In the genomic region with DNA sequence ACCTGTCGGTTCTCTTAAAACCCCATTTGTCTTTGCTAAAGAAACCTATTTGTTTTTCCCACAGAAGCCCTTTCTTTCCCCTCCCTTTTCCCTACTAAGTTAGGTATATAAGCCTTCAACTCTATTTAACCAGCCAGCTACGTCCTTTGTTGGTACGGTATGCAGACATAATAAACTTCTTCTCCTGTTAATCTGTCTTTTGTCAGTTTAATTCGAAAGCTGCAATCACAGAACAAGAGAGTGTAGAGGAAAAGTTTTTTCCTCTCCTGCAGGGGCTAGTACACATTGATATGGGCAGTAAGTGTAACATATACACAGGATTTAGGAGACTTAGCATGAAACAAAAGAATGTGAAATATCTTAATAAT, we compare ENCODE assay signal across 1 cellular context.
A peak's percentile ranks its signal among the peaks of the same experiment; 100 is the strongest.
TF ChIP-seq lines count a peak whose summit lies in the region.

No MANE protein-coding gene starts in this region.

TF ChIP-seq in HepG2, 621 proteins besides CTCF, POLR2A, EP300 and RAD21:
- TF ChIP-seq, protein P1, sequence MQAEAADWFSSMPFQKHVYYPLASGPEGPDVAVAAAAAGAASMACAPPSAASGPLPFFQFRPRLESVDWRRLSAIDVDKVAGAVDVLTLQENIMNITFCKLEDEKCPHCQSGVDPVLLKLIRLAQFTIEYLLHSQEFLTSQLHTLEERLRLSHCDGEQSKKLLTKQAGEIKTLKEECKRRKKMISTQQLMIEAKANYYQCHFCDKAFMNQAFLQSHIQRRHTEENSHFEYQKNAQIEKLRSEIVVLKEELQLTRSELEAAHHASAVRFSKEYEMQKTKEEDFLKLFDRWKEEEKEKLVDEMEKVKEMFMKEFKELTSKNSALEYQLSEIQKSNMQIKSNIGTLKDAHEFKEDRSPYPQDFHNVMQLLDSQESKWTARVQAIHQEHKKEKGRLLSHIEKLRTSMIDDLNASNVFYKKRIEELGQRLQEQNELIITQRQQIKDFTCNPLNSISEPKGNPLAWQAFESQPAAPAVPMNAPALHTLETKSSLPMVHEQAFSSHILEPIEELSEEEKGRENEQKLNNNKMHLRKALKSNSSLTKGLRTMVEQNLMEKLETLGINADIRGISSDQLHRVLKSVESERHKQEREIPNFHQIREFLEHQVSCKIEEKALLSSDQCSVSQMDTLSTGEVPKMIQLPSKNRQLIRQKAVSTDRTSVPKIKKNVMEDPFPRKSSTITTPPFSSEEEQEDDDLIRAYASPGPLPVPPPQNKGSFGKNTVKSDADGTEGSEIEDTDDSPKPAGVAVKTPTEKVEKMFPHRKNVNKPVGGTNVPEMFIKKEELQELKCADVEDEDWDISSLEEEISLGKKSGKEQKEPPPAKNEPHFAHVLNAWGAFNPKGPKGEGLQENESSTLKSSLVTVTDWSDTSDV (CRISPR knock-in tag; IDR thresholded peaks at IDR 0.05): no peak
- no peak for TF ChIP-seq SOX13 (IDR thresholded peaks at IDR 0.05)
- TF ChIP-seq SOX13 (CRISPR knock-in tag; conservative IDR thresholded peaks at IDR 0.05 in 1 of 2, IDR thresholded peaks at IDR 0.05 in 1 of 2): peak in 1 of 2 experiments; percentile 26; a peak in 1 of 4 replicates
TF ChIP-seq in HepG2: peak in this region for 1.
